In the genomic region with DNA sequence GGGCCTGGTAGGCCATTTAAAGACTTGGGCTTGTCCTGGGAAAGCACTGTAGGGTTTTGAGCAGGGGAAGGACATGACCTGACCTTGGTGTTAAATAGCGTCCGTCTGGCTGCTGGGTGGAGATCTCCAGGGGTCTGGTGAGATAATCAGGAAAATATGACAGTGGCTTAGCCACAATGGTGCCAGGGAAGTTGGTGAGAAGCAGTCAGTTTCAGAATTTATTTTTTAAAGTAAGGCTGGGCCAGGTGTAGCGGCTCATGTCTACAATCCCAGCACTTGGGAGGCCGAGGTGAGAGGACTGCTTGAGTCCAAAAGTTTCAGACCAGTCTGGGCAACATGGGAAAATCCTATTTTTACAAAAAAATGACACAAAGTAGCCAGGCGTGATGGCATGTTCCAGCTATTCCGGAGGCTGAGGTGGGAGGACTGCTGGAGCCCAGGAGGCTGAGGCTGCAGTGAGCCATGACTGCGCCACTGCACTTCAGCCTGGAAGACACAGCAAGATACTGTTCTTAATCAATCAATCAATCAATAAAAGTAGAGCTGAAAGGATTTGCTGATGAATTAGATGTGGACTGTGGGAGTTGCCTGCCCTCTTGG, we compare ENCODE assay signal across 14 cellular contexts. TPM values are rescaled to one million over a fixed set of nuclear protein-coding genes. Genes with fewer than 3 reads are reported as not detected.
DNase-seq lines count a peak whose midpoint lies in the region; ATAC-seq and TF ChIP-seq lines count a peak whose summit lies in the region.
"Had no signal": no experiment of that assay in that cellular context is flagged by ENCODE, and none has a peak within 500 bp of the region (broad histone marks: within the 10 kb centered on the region; RNA-seq: fewer than 3 reads in every experiment).

No MANE protein-coding gene starts in this region.

- no peak overlapping the region for H3K4me3 ChIP-seq in CD4-positive, alpha-beta memory T cell (ENCODE audit: low read length in 2 of 2)
- no peak overlapping the region for H3K4me3 ChIP-seq in naive thymus-derived CD4-positive, alpha-beta T cell (ENCODE audit: low read length)
- no peak overlapping the region for H3K4me3 ChIP-seq in Karpas-422 (ENCODE audit: low read length)
- no peak overlapping the region for H3K4me3 ChIP-seq in coronary artery

- no peaks in the 10 kb centered on the region for H4K20me1 ChIP-seq in Karpas-422 (ENCODE audit: insufficient read depth, low read depth, low read length)

- peaks cover 41 to 49% of the 10 kb centered on the region in 2 donors for H3K36me3 Mint-ChIP-seq in CD4-positive, alpha-beta memory T cell
- peaks cover 100% of the 10 kb centered on the region for H3K36me3 Mint-ChIP-seq in activated T-helper 17 cell treated with anti-CD3 and anti-CD28 coated beads, Interleukin-2, amount 50 U/mL, for 72 hours (ENCODE audit: low read depth)
- H3K36me3 Mint-ChIP-seq in naive thymus-derived CD4-positive, alpha-beta T cell: peaks cover 15 to 55% (median 27%) of the 10 kb centered on the region in 5 donors

- peaks cover 5% of the 10 kb centered on the region for H3K36me3 ChIP-seq in CD4-positive, alpha-beta memory T cell (ENCODE audit: insufficient read depth, low read length)
- H3K36me3 ChIP-seq in naive thymus-derived CD4-positive, alpha-beta T cell (ENCODE audit: control insufficient read depth in 2 of 3, insufficient read depth in 3 of 3, low read length in 3 of 3): peaks cover 0 to 18% (median 0%) of the 10 kb centered on the region in 3 experiments
- H3K36me3 ChIP-seq in Karpas-422 (ENCODE audit: insufficient read depth, low read length): no peaks in the 10 kb centered on the region

- H3K27ac Mint-ChIP-seq in CD4-positive, alpha-beta memory T cell: peak overlapping the region; percentile 78 to 97 (median 91)
- H3K27ac Mint-ChIP-seq in activated T-helper 17 cell treated with anti-CD3 and anti-CD28 coated beads, Interleukin-2, amount 50 U/mL, for 72 hours: peak overlapping the region; percentile 88
- peak overlapping the region; percentile 66 to 99 (median 79) for H3K27ac Mint-ChIP-seq in naive thymus-derived CD4-positive, alpha-beta T cell
- H3K27ac Mint-ChIP-seq: dendritic cell treated with granulocyte-macrophage colony-stimulating factor and Interleukin-4, amounts not matched to agents 40 ng/mL and 50 ng/mL, for 4 days had no signal

- CTCF ChIA-PET in CD4-positive, alpha-beta memory T cell (lab: Charles Lee; ENCODE audit: partially characterized antibody): interaction anchor here (1.2 to 8.2 kb wide), 3 partner anchors 20 to 42 kb away, joined by 3 to 94 read pairs (median 7); partner anchors contain the start of gene BCL2L1
- CTCF ChIA-PET in naive thymus-derived CD4-positive, alpha-beta T cell (lab: Charles Lee): no interaction called here

- POLR2A ChIA-PET in CD4-positive, alpha-beta memory T cell (lab: Charles Lee; ENCODE audit: partially characterized antibody): no interaction called here
- POLR2A ChIA-PET in naive thymus-derived CD4-positive, alpha-beta T cell (lab: Charles Lee): no interaction called here

- intact Hi-C loops in CD4-positive, alpha-beta memory T cell (cut with micrococcal nuclease): no loop called here
- intact Hi-C loops in naive thymus-derived CD4-positive, alpha-beta T cell (cut with micrococcal nuclease): no loop called here

- no peaks in the 10 kb centered on the region for H3K9me3 ChIP-seq in CD4-positive, alpha-beta memory T cell (ENCODE audit: control insufficient read depth in 1 of 2, low read length in 2 of 2)
- no peaks in the 10 kb centered on the region for H3K9me3 ChIP-seq in naive thymus-derived CD4-positive, alpha-beta T cell (ENCODE audit: control insufficient read depth in 2 of 3, low read length in 3 of 3)
- no peaks in the 10 kb centered on the region for H3K9me3 ChIP-seq in Karpas-422 (ENCODE audit: low read length)

- no peaks in the 10 kb centered on the region for H3K27me3 Mint-ChIP-seq in CD4-positive, alpha-beta memory T cell
- H3K27me3 Mint-ChIP-seq in activated T-helper 17 cell treated with anti-CD3 and anti-CD28 coated beads, Interleukin-2, amount 50 U/mL, for 72 hours: no peaks in the 10 kb centered on the region
- no peaks in the 10 kb centered on the region for H3K27me3 Mint-ChIP-seq in naive thymus-derived CD4-positive, alpha-beta T cell
- H3K27me3 Mint-ChIP-seq: dendritic cell treated with granulocyte-macrophage colony-stimulating factor and Interleukin-4, amounts not matched to agents 40 ng/mL and 50 ng/mL, for 4 days had no signal

- no peak overlapping the region for H3K4me2 ChIP-seq in Karpas-422 (ENCODE audit: low read depth, low read length, poor library complexity, severe bottlenecking)

- H3K9me2 ChIP-seq in Karpas-422 (replicated peaks; ENCODE audit: insufficient read depth, low read length): no peaks in the 10 kb centered on the region

- no peak for ATAC-seq in activated T-helper 17 cell treated with anti-CD3 and anti-CD28 coated beads, Interleukin-2, amount 50 U/mL, for 72 hours (replicated peaks)
- no peak for ATAC-seq in naive thymus-derived CD4-positive, alpha-beta T cell

- no peaks in the 10 kb centered on the region for H3K27me3 ChIP-seq in CD4-positive, alpha-beta memory T cell (ENCODE audit: insufficient read depth, low read length)
- no peaks in the 10 kb centered on the region for H3K27me3 ChIP-seq in naive thymus-derived CD4-positive, alpha-beta T cell (ENCODE audit: control insufficient read depth in 2 of 2, insufficient read depth in 2 of 2, low read length in 2 of 2)
- no peaks in the 10 kb centered on the region for H3K27me3 ChIP-seq in Karpas-422 (ENCODE audit: low read length)

- no peak overlapping the region for H3K9ac ChIP-seq in Karpas-422 (ENCODE audit: low read length)

- no peak overlapping the region for H3K27ac ChIP-seq in CD4-positive, alpha-beta memory T cell (ENCODE audit: low read depth, low read length)
- peak overlapping the region; percentile 38 for H3K27ac ChIP-seq in naive thymus-derived CD4-positive, alpha-beta T cell (ENCODE audit: low read depth, low read length)
- no peak overlapping the region for H3K27ac ChIP-seq in Karpas-422 (ENCODE audit: low read length)
- peak overlapping the region in 1 of 2 donors; percentile 82 for H3K27ac ChIP-seq in coronary artery

- TF ChIP-seq CTCF in coronary artery (IDR thresholded peaks at IDR 0.05): no peak

- no peaks in the 10 kb centered on the region for H3K9me3 Mint-ChIP-seq in CD4-positive, alpha-beta memory T cell
- H3K9me3 Mint-ChIP-seq in activated T-helper 17 cell treated with anti-CD3 and anti-CD28 coated beads, Interleukin-2, amount 50 U/mL, for 72 hours: no peaks in the 10 kb centered on the region
- peaks cover 0 to 2% (median 0%) of the 10 kb centered on the region in 11 donors for H3K9me3 Mint-ChIP-seq in naive thymus-derived CD4-positive, alpha-beta T cell
- H3K9me3 Mint-ChIP-seq: dendritic cell treated with granulocyte-macrophage colony-stimulating factor and Interleukin-4, amounts not matched to agents 40 ng/mL and 50 ng/mL, for 4 days had no signal

- H3K4me1 Mint-ChIP-seq in CD4-positive, alpha-beta memory T cell: peaks cover 67 to 99% (median 81%) of the 10 kb centered on the region in 4 donors
- H3K4me1 Mint-ChIP-seq in activated T-helper 17 cell treated with anti-CD3 and anti-CD28 coated beads, Interleukin-2, amount 50 U/mL, for 72 hours: peaks cover 75% of the 10 kb centered on the region
- H3K4me1 Mint-ChIP-seq in naive thymus-derived CD4-positive, alpha-beta T cell: peaks cover 68 to 96% (median 91%) of the 10 kb centered on the region in 7 donors

- no peak overlapping the region for H2AFZ ChIP-seq in Karpas-422 (ENCODE audit: low read length)

- DNase-seq in A172 (ENCODE audit: low spot score): peak; percentile 52
- DNase-seq in CD4-positive, alpha-beta memory T cell: no peak
- DNase-seq in naive thymus-derived CD4-positive, alpha-beta T cell: no peak
- no peak for DNase-seq in glomerular visceral epithelial cell (ENCODE audit: extremely low spot score)
- no peak for DNase-seq in Karpas-422
- no peak for DNase-seq in coronary artery (ENCODE audit: low spot score)
- DNase-seq in NCI-H2107 (lab: John Stamatoyannopoulos, UW): no peak
- DNase-seq: activated gamma-delta T cell; COR-L47; NCI-H226; stimulated activated CD8-positive, alpha-beta memory T cell treated with anti-CD3 and anti-CD28 coated beads, Interleukin-4, amount 100 ng/mL, for 48 hours had no signal

- H3K79me2 ChIP-seq in Karpas-422 (ENCODE audit: low read length): peaks cover 65% of the 10 kb centered on the region

- H3K4me3 Mint-ChIP-seq in CD4-positive, alpha-beta memory T cell: peak overlapping the region in 2 of 8 donors; percentile 16 to 70
- H3K4me3 Mint-ChIP-seq in activated T-helper 17 cell treated with anti-CD3 and anti-CD28 coated beads, Interleukin-2, amount 50 U/mL, for 72 hours: peak overlapping the region; percentile 88
- H3K4me3 Mint-ChIP-seq in naive thymus-derived CD4-positive, alpha-beta T cell: peak overlapping the region in 3 of 10 donors; percentile 3 to 33 (median 30)
- H3K4me3 Mint-ChIP-seq: dendritic cell treated with granulocyte-macrophage colony-stimulating factor and Interleukin-4, amounts not matched to agents 40 ng/mL and 50 ng/mL, for 4 days had no signal

- H3K4me1 ChIP-seq in CD4-positive, alpha-beta memory T cell (ENCODE audit: insufficient read depth, low read length): peaks cover 96% of the 10 kb centered on the region
- peaks cover 57 to 61% of the 10 kb centered on the region in 2 donors for H3K4me1 ChIP-seq in naive thymus-derived CD4-positive, alpha-beta T cell (ENCODE audit: control insufficient read depth in 2 of 2, insufficient read depth in 2 of 2, low read length in 2 of 2)
- H3K4me1 ChIP-seq in Karpas-422 (ENCODE audit: low read length): peaks cover 44% of the 10 kb centered on the region

RNA-seq across cellular contexts. Expression of gene BCL2L1, which starts 41.4 kb away (rescaled TPM):
- 202 and 212 TPM in 2 replicates for total RNA-seq in A172 (2014; rRNA removed; shearing (Covaris generic))
- 10 to 100 TPM; 20.3 to 20.8 TPM for total RNA-seq in CD4-positive, alpha-beta memory T cell
- polyA plus RNA-seq in CD4-positive, alpha-beta memory T cell: 10 to 100 TPM; 22.8 to 26.1 TPM
- total RNA-seq in activated T-helper 17 cell treated with anti-CD3 and anti-CD28 coated beads, Interleukin-2, amount 50 U/mL, for 72 hours: 100 to 1,000 TPM in 1 of 2 donors, 10 to 100 TPM in 1; 86.7 to 134 TPM
- 100 to 1,000 TPM in 1 of 5 experiments, 10 to 100 TPM in 4; 15.0 to 111 (median 19.4) TPM for total RNA-seq in naive thymus-derived CD4-positive, alpha-beta T cell
- polyA plus RNA-seq in naive thymus-derived CD4-positive, alpha-beta T cell: 10 to 100 TPM; 11.5 to 12.7 TPM
- total RNA-seq in Karpas-422 (2014; rRNA removed; shearing (Covaris generic); ENCODE audit: low replicate concordance): 41.0 and 56.1 TPM in 2 replicates

RNA-seq across cellular contexts. Expression of gene COX4I2, which starts 43.5 kb away (rescaled TPM):
- total RNA-seq in A172 (2014; rRNA removed; shearing (Covaris generic)): not detected in 2 replicates
- total RNA-seq in CD4-positive, alpha-beta memory T cell: not detected
- polyA plus RNA-seq in CD4-positive, alpha-beta memory T cell: not detected
- not detected for total RNA-seq in activated T-helper 17 cell treated with anti-CD3 and anti-CD28 coated beads, Interleukin-2, amount 50 U/mL, for 72 hours
- total RNA-seq in naive thymus-derived CD4-positive, alpha-beta T cell: not detected
- polyA plus RNA-seq in naive thymus-derived CD4-positive, alpha-beta T cell: not detected
- total RNA-seq in Karpas-422 (2014; rRNA removed; shearing (Covaris generic); ENCODE audit: low replicate concordance): not detected in 2 replicates
- total RNA-seq: fibroblast of villous mesenchyme had no signal

RNA-seq across cellular contexts. Expression of gene TPX2, which starts 57.9 kb away (rescaled TPM):
- 224 and 245 TPM in 2 replicates for total RNA-seq in A172 (2014; rRNA removed; shearing (Covaris generic))
- total RNA-seq in CD4-positive, alpha-beta memory T cell: under 1 TPM; 0.30 to 0.44 TPM
- polyA plus RNA-seq in CD4-positive, alpha-beta memory T cell: under 1 TPM; 0.76 to 0.85 TPM
- 100 to 1,000 TPM; 122 to 142 TPM for total RNA-seq in activated T-helper 17 cell treated with anti-CD3 and anti-CD28 coated beads, Interleukin-2, amount 50 U/mL, for 72 hours
- 10 to 100 TPM in 1 of 5 experiments, under 1 TPM in 4; 0.16 to 84.3 (median 0.43) TPM for total RNA-seq in naive thymus-derived CD4-positive, alpha-beta T cell
- under 1 TPM in 1 of 2 donors, not detected in 1; 0.09 TPM for polyA plus RNA-seq in naive thymus-derived CD4-positive, alpha-beta T cell
- total RNA-seq in Karpas-422 (2014; rRNA removed; shearing (Covaris generic); ENCODE audit: low replicate concordance): 54.0 and 55.5 TPM in 2 replicates
